Comparison of ENCODE assay signal across 8 cellular contexts in genomic region chr11:15819679-15820286, GRCh38.
DNase-seq lines count a peak whose midpoint lies in the region; ATAC-seq and TF ChIP-seq lines count a peak whose summit lies in the region.

No MANE protein-coding gene starts in this region.

- TF ChIP-seq CTCF in glutamatergic neuron (IDR thresholded peaks at IDR 0.05; ENCODE audit: partially characterized antibody, unreplicated experiment): peak; percentile 81

- no peak overlapping the region for H3K4me3 Mint-ChIP-seq in activated T-helper 17 cell treated with anti-CD3 and anti-CD28 coated beads, Interleukin-2, amount 50 U/mL, for 72 hours
- H3K4me3 Mint-ChIP-seq in glutamatergic neuron (ENCODE audit: unreplicated experiment): no peak overlapping the region

- H3K9me3 Mint-ChIP-seq in activated T-helper 17 cell treated with anti-CD3 and anti-CD28 coated beads, Interleukin-2, amount 50 U/mL, for 72 hours: no peaks in the 10 kb centered on the region
- H3K9me3 Mint-ChIP-seq in glutamatergic neuron (ENCODE audit: unreplicated experiment): no peaks in the 10 kb centered on the region

- peak; percentile 41 for DNase-seq in ACHN
- peak; percentile 12 for DNase-seq in NCI-H226
- peak; percentile 83 for DNase-seq in glutamatergic neuron
- peak; percentile 72 to 97 (median 86) for DNase-seq in posterior cingulate gyrus
- DNase-seq in NCI-H1092 treated with DMSO at 0.1 percent for 48 hours (lab: John Stamatoyannopoulos, UW): no peak

- H3K4me1 Mint-ChIP-seq in activated T-helper 17 cell treated with anti-CD3 and anti-CD28 coated beads, Interleukin-2, amount 50 U/mL, for 72 hours: no peaks in the 10 kb centered on the region
- peaks cover 3% of the 10 kb centered on the region for H3K4me1 Mint-ChIP-seq in glutamatergic neuron (ENCODE audit: low read depth, unreplicated experiment)

- H3K36me3 Mint-ChIP-seq in activated T-helper 17 cell treated with anti-CD3 and anti-CD28 coated beads, Interleukin-2, amount 50 U/mL, for 72 hours (ENCODE audit: low read depth): no peaks in the 10 kb centered on the region
- H3K36me3 Mint-ChIP-seq in glutamatergic neuron (ENCODE audit: unreplicated experiment): no peaks in the 10 kb centered on the region

- H3K27me3 Mint-ChIP-seq in activated T-helper 17 cell treated with anti-CD3 and anti-CD28 coated beads, Interleukin-2, amount 50 U/mL, for 72 hours: peaks cover 3% of the 10 kb centered on the region
- no peaks in the 10 kb centered on the region for H3K27me3 Mint-ChIP-seq in glutamatergic neuron (ENCODE audit: unreplicated experiment)

- in situ Hi-C loops in ACHN (cut with HindIII; ENCODE audit: low pct_ligation_motif_present, low pct_unique_long_range_greater_than_20kb, low sequenced_read_pairs): no loop called here

- H3K27ac Mint-ChIP-seq in activated T-helper 17 cell treated with anti-CD3 and anti-CD28 coated beads, Interleukin-2, amount 50 U/mL, for 72 hours: no peak overlapping the region
- no peak overlapping the region for H3K27ac Mint-ChIP-seq in glutamatergic neuron (ENCODE audit: unreplicated experiment)

- intact Hi-C loops in posterior cingulate gyrus (cut with DNase I): loop anchor here (2.0 kb wide), 1 partner anchor 169 kb away; no protein-coding TSS in a partner anchor

- ATAC-seq in GM18498 (IDR thresholded peaks at IDR 0.05; ENCODE audit: unreplicated experiment) (peak; percentile 84), HG02870 (IDR thresholded peaks at IDR 0.05; ENCODE audit: unreplicated experiment) (peak; percentile 92)
- peak; percentile 36 for ATAC-seq in activated T-helper 17 cell treated with anti-CD3 and anti-CD28 coated beads, Interleukin-2, amount 50 U/mL, for 72 hours (replicated peaks)

Comparison
In these comparisons a context has a peak if more than half of its experiments do, and no peak if none do; other contexts are left out.
1. ATAC-seq: peak in every context shown above with its lines; median percentile 92 in HG02870; 84 in GM18498; 36 in activated T-helper 17 cell treated with anti-CD3 and anti-CD28 coated beads, Interleukin-2, amount 50 U/mL, for 72 hours.